14 cellular contexts compared by ENCODE assay signal in the genomic region with DNA sequence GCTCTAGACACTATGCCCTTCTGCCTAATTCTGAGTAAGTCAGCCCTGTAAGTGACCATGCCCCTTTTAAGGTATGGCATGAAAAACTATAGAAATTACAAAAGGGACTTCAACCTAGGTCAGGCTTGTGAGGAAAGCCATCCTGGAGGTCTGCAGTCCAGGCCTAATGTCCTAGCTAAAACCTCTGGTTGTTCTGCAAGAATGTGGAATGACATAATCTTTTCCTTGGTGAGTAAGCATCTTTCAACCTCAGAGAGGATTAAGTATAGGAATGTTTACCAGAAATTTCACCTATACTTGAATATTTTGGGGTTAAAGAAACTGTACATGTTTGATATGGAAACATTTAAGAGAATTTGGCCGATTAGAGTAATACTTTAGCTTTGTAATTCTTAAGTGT. TPM values are rescaled to one million over a fixed set of nuclear protein-coding genes. Genes with fewer than 3 reads are reported as not detected.
DNase-seq lines count a peak whose midpoint lies in the region; ATAC-seq and TF ChIP-seq lines count a peak whose summit lies in the region.
"Had no signal": no experiment of that assay in that cellular context is flagged by ENCODE, and none has a peak within 500 bp of the region (broad histone marks: within the 10 kb centered on the region; RNA-seq: fewer than 3 reads in every experiment).

No MANE protein-coding gene starts in this region.

- H3K9ac ChIP-seq in adipocyte (ENCODE audit: low read length) = peak overlapping the region; percentile 34

- POLR2A ChIA-PET in MCF 10A (lab: Yijun Ruan, JAX) = interaction anchor here (0.7 to 6.7 kb wide), 12 partner anchors 9 to 466 kb away, joined by 3 to 48 read pairs (median 4); a partner anchor contains a TSS

- no peak for ATAC-seq in gastroesophageal sphincter
- ATAC-seq: right cardiac atrium had no signal

- no TSS peak for BruUV-seq in MCF 10A (replicated peaks; lab: Mats Ljungman, UMichigan)

- H3K9me3 ChIP-seq in breast epithelium (peaks cover 0 to 6% of the 10 kb centered on the region in 2 donors), adipocyte (ENCODE audit: control insufficient read depth, low read length) (peaks cover 2% of the 10 kb centered on the region), gastroesophageal sphincter (no peaks in the 10 kb centered on the region)

- no peak overlapping the region for H3K4me3 Mint-ChIP-seq in MCF 10A (ENCODE audit: unreplicated experiment)

- H3K4me1 ChIP-seq in breast epithelium (no peaks in the 10 kb centered on the region), adipocyte (ENCODE audit: control insufficient read depth, insufficient read depth, low read length) (peaks cover 22% of the 10 kb centered on the region), gastroesophageal sphincter (no peaks in the 10 kb centered on the region)

- WGBS in gastroesophageal sphincter (ENCODE audit: low coverage in 1 of 2), 2 donors = 71 to 100% methylated on average over 1 of the region's 1 CpG

- peak; percentile 65 for DNase-seq in MCF 10A (ENCODE audit: unreplicated experiment)
- DNase-seq in breast epithelium (ENCODE audit: low spot score in 2 of 2) = no peak
- DNase-seq in adipocyte (ENCODE audit: low read depth) = peak; percentile 74
- DNase-seq in hepatic stellate cell (ENCODE audit: low spot score) = peak; percentile 42
- DNase-seq in COLO668 (lab: John Stamatoyannopoulos, UW; ENCODE audit: unreplicated experiment) = no peak
- no peak for DNase-seq in GM19238 (ENCODE audit: insufficient read length, low spot score)
- DNase-seq in cortex of kidney (lab: John Stamatoyannopoulos, UW) = no peak
- DNase-seq: activated CD4-positive, CD25-positive, alpha-beta regulatory T cell treated with anti-CD3 and anti-CD28 coated beads, Interleukin-2, amount 50 U/mL, for 72 hours; heart left ventricle; Karpas-422; NCI-H446 treated with DMSO at 0.1 percent for 48 hours; right cardiac atrium had no signal

- H3K27ac ChIP-seq in breast epithelium (no peak overlapping the region), gastroesophageal sphincter (no peak overlapping the region)
- H3K27ac ChIP-seq: SK-N-MC had no signal

- no peaks in the 10 kb centered on the region for H3K4me1 Mint-ChIP-seq in MCF 10A (ENCODE audit: insufficient read depth, unreplicated experiment)

- intact Hi-C loops in MCF 10A (cut with micrococcal nuclease) (no loop called here), breast epithelium (cut with DNase I; ENCODE audit: low total_unique reads) (no loop called here)

- H3K36me3 Mint-ChIP-seq in MCF 10A (ENCODE audit: insufficient read depth, unreplicated experiment) = no peaks in the 10 kb centered on the region

- peaks cover 6% of the 10 kb centered on the region for H3K9me3 Mint-ChIP-seq in MCF 10A (ENCODE audit: unreplicated experiment)

- TF ChIP-seq EP300 in gastroesophageal sphincter (IDR thresholded peaks at IDR 0.05) = no peak

- no peaks in the 10 kb centered on the region for H3K36me3 ChIP-seq in breast epithelium
- no peaks in the 10 kb centered on the region for H3K36me3 ChIP-seq in adipocyte (ENCODE audit: control insufficient read depth, insufficient read depth, low read length, severe bottlenecking)
- H3K36me3 ChIP-seq in gastroesophageal sphincter = no peaks in the 10 kb centered on the region
- H3K36me3 ChIP-seq: heart left ventricle had no signal

- TF ChIP-seq CTCF in MCF 10A (IDR thresholded peaks at IDR 0.05; ENCODE audit: unreplicated experiment) (no peak), breast epithelium (IDR thresholded peaks at IDR 0.05) (no peak), gastroesophageal sphincter (IDR thresholded peaks at IDR 0.05) (no peak)

- H3K4me3 ChIP-seq in breast epithelium = no peak overlapping the region
- H3K4me3 ChIP-seq in adipocyte (ENCODE audit: low read length) = no peak overlapping the region
- H3K4me3 ChIP-seq in gastroesophageal sphincter = no peak overlapping the region
- H3K4me3 ChIP-seq: heart left ventricle, SK-N-MC had no signal

- H3K27me3 ChIP-seq in breast epithelium (no peaks in the 10 kb centered on the region), adipocyte (replicated peaks; ENCODE audit: control insufficient read depth, insufficient read depth, low read length) (no peaks in the 10 kb centered on the region), gastroesophageal sphincter (no peaks in the 10 kb centered on the region)
- H3K27me3 ChIP-seq: heart left ventricle had no signal

- no peak overlapping the region for H3K27ac Mint-ChIP-seq in MCF 10A (ENCODE audit: low read depth, unreplicated experiment)

- CTCF ChIA-PET in MCF 10A (lab: Yijun Ruan, JAX) = no interaction called here

- no peaks in the 10 kb centered on the region for H3K27me3 Mint-ChIP-seq in MCF 10A (ENCODE audit: insufficient read depth, unreplicated experiment)

- no peak for TF ChIP-seq POLR2A in breast epithelium (IDR thresholded peaks at IDR 0.05)
- no peak for TF ChIP-seq POLR2A in gastroesophageal sphincter (IDR thresholded peaks at IDR 0.05)

RNA-seq across cellular contexts. Expression of a gene that starts 23.8 kb away (rescaled TPM):
- 5.5 and 6.0 TPM in 2 replicates for total RNA-seq in MCF 10A (2022)
- total RNA-seq in breast epithelium = 1 to 10 TPM; 1.3 to 3.8 (median 1.6) TPM
- total RNA-seq in gastroesophageal sphincter = 1 to 10 TPM in 2 of 4 donors, under 1 TPM in 2; 0.47 to 3.3 (median 1.5) TPM

Comparison
In these comparisons a context has a peak if more than half of its experiments do, and no peak if none do; other contexts are left out.
1. DNase-seq: peak in MCF 10A (single experiment), adipocyte (single experiment) and hepatic stellate cell (single experiment); none in breast epithelium (0 of 2), COLO668 (single experiment), GM19238 (single experiment) and cortex of kidney (single experiment).